Comparison of ENCODE assay signal across 27 cellular contexts in the genomic region with DNA sequence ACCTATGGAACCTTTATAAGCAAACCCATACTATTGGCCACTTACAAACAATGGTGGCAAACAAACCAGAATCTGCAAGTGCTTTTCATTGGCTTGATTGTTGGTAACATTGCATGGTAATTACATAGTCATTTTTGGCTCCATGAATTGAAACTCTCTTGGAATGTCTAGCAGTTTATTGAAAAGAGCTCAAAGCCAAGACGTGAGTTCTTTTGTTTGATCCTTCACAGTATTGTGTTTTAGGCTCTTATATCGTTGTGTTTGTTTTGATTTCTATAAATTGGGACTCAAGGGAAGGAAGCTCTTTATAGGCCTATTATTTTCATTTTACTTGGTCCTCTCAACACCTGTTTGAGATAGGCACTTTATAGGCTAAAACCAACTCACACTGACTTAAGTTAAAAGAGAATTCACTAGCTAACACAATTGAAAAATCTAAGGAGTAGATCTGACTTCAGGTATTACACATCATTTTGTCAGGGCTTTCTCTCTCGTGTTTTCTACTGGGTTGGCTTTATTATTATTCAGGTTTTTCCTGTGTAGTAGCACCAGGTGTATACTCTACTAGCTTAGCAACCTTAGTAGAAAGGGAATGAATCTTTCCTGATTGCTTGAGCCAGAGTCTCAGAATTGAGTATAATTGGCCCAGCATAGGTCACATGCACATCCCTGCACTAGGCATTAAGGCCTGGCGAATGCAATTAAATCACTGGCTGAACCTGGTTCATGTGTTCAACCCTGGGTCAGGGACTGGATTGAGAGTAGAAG.
A peak's percentile ranks its signal among the peaks of the same experiment; 100 is the strongest.
DNase-seq lines count a peak whose midpoint lies in the region; ATAC-seq, FAIRE-seq and TF ChIP-seq lines count a peak whose summit lies in the region.
"Had no signal": no experiment of that assay in that cellular context is flagged by ENCODE, and none has a peak within 500 bp of the region (broad histone marks: within the 10 kb centered on the region; RNA-seq: fewer than 3 reads in every experiment).

No MANE protein-coding gene starts in this region.

- no peak for TF ChIP-seq CTCF in 22Rv1 (IDR thresholded peaks at IDR 0.05)
- TF ChIP-seq CTCF in LNCaP clone FGC (IDR thresholded peaks at IDR 0.05; ENCODE audit: control insufficient read depth, extremely low read depth, insufficient read depth), result no peak
- TF ChIP-seq CTCF in mesothelial cell of epicardium (IDR thresholded peaks at IDR 0.05; ENCODE audit: unreplicated experiment), result no peak

- H3K27me3 Mint-ChIP-seq in mesothelial cell of epicardium (ENCODE audit: low read depth), result no peaks in the 10 kb centered on the region
- no peaks in the 10 kb centered on the region for H3K27me3 Mint-ChIP-seq in stimulated activated naive B cell treated with anti-CD40 and anti-IgM and Interleukin-4, amounts not matched to agents 10 μg/mL and 1 μg/mL and 100 μg/mL, for 72 hours
- H3K27me3 Mint-ChIP-seq: IgD-negative memory B cell; naive B cell; stimulated activated naive CD8-positive, alpha-beta T cell treated with anti-CD3 and anti-CD28 coated beads, Interleukin-15, amount 100 ng/mL, for 72 hours had no signal

- H3K36me3 Mint-ChIP-seq in mesothelial cell of epicardium, result no peaks in the 10 kb centered on the region
- H3K36me3 Mint-ChIP-seq in stimulated activated naive B cell treated with anti-CD40 and anti-IgM and Interleukin-4, amounts not matched to agents 10 μg/mL and 1 μg/mL and 100 μg/mL, for 72 hours, result no peaks in the 10 kb centered on the region
- H3K36me3 Mint-ChIP-seq: IgD-negative memory B cell, naive B cell had no signal

- H3K4me3 ChIP-seq in LNCaP clone FGC (ENCODE audit: low read depth, low read length), result no peak overlapping the region
- H3K4me3 ChIP-seq: A549, BLaER1, MG63, right atrium auricular region had no signal

- no peak overlapping the region for H3K4me3 Mint-ChIP-seq in mesothelial cell of epicardium
- no peak overlapping the region for H3K4me3 Mint-ChIP-seq in stimulated activated naive B cell treated with anti-CD40 and anti-IgM and Interleukin-4, amounts not matched to agents 10 μg/mL and 1 μg/mL and 100 μg/mL, for 72 hours
- H3K4me3 Mint-ChIP-seq: activated T-cell treated with anti-CD3 and anti-CD28 coated beads, Interleukin-2, amount 50 U/mL, for 72 hours; IgD-negative memory B cell; naive B cell; stimulated activated naive CD8-positive, alpha-beta T cell treated with anti-CD3 and anti-CD28 coated beads, Interleukin-15, amount 100 ng/mL, for 72 hours had no signal

- peaks cover 66% of the 10 kb centered on the region for H3K4me1 Mint-ChIP-seq in mesothelial cell of epicardium
- H3K4me1 Mint-ChIP-seq in stimulated activated naive B cell treated with anti-CD40 and anti-IgM and Interleukin-4, amounts not matched to agents 10 μg/mL and 1 μg/mL and 100 μg/mL, for 72 hours, result no peaks in the 10 kb centered on the region
- H3K4me1 Mint-ChIP-seq: IgD-negative memory B cell, naive B cell had no signal

- no peaks in the 10 kb centered on the region for H3K9me3 Mint-ChIP-seq in mesothelial cell of epicardium
- H3K9me3 Mint-ChIP-seq in stimulated activated naive B cell treated with anti-CD40 and anti-IgM and Interleukin-4, amounts not matched to agents 10 μg/mL and 1 μg/mL and 100 μg/mL, for 72 hours, result no peaks in the 10 kb centered on the region
- H3K9me3 Mint-ChIP-seq: activated T-cell treated with anti-CD3 and anti-CD28 coated beads, Interleukin-2, amount 50 U/mL, for 72 hours; IgD-negative memory B cell; naive B cell; stimulated activated naive CD8-positive, alpha-beta T cell treated with anti-CD3 and anti-CD28 coated beads, Interleukin-15, amount 100 ng/mL, for 72 hours had no signal

- FAIRE-seq in endometrium (lab: Jason Lieb, UNC), result peak; percentile 45
- FAIRE-seq: A549, H1 had no signal

- DNase-seq in LNCaP clone FGC (ENCODE audit: low read depth), result peak; percentile 94
- no peak for DNase-seq in mesothelial cell of epicardium (ENCODE audit: low spot score in 2 of 2, unreplicated experiment in 2 of 2)
- no peak for DNase-seq in NCI-H128 (lab: John Stamatoyannopoulos, UW; ENCODE audit: unreplicated experiment)
- DNase-seq in stimulated activated naive B cell treated with anti-CD40 and anti-IgM and Interleukin-4, amounts not matched to agents 10 μg/mL and 1 μg/mL and 100 μg/mL, for 72 hours, result no peak
- DNase-seq in NCI-H1105 (lab: John Stamatoyannopoulos, UW), result no peak
- DNase-seq: activated CD4-positive, alpha-beta T cell treated with anti-CD3 and anti-CD28 coated beads for 4 hours; activated naive CD4-positive, alpha-beta T cell treated with anti-CD3 and anti-CD28 coated beads, Interleukin-2, amount 50 U/mL, for 16 hours; activated T-cell treated with anti-CD3 and anti-CD28 coated beads, Interleukin-2, amount 50 U/mL, for 72 hours; caudate nucleus; MG63; naive B cell; NCI-H345; NCI-H774; OCI-M1; SHP77; stimulated activated CD4-positive, alpha-beta T cell treated with anti-CD3 and anti-CD28 coated beads, Interleukin-12 subunit alpha, Interleukin-12 subunit beta, amount 100 ng/mL, for 4 hours; stimulated activated CD4-positive, alpha-beta T cell treated with anti-CD3 and anti-CD28 coated beads, Interleukin-4, amount 100 ng/mL, for 4 hours; stimulated activated naive CD8-positive, alpha-beta T cell treated with anti-CD3 and anti-CD28 coated beads, Interleukin-15, amount 100 ng/mL, for 72 hours had no signal

- H3K27ac Mint-ChIP-seq in mesothelial cell of epicardium, result peak overlapping the region; percentile 61
- H3K27ac Mint-ChIP-seq in stimulated activated naive B cell treated with anti-CD40 and anti-IgM and Interleukin-4, amounts not matched to agents 10 μg/mL and 1 μg/mL and 100 μg/mL, for 72 hours, result no peak overlapping the region
- H3K27ac Mint-ChIP-seq: activated T-cell treated with anti-CD3 and anti-CD28 coated beads, Interleukin-2, amount 50 U/mL, for 72 hours; naive B cell; stimulated activated naive CD8-positive, alpha-beta T cell treated with anti-CD3 and anti-CD28 coated beads, Interleukin-15, amount 100 ng/mL, for 72 hours had no signal

- peak overlapping the region; percentile 12; the same call in 1 of the 2 replicates for H3K27ac ChIP-seq in 22Rv1
- H3K27ac ChIP-seq: BLaER1, HL-60, right atrium auricular region had no signal

- ATAC-seq in stimulated activated naive B cell treated with anti-CD40 and anti-IgM and Interleukin-4, amounts not matched to agents 10 μg/mL and 1 μg/mL and 100 μg/mL, for 72 hours (replicated peaks), result no peak
- ATAC-seq in GM19035 (IDR thresholded peaks at IDR 0.05; ENCODE audit: unreplicated experiment), result no peak
- ATAC-seq: A549; activated T-cell treated with anti-CD3 and anti-CD28 coated beads, Interleukin-2, amount 50 U/mL, for 72 hours; stimulated activated naive CD8-positive, alpha-beta T cell treated with anti-CD3 and anti-CD28 coated beads, Interleukin-15, amount 100 ng/mL, for 72 hours had no signal
